Comparison of ENCODE assay signal across 3 cellular contexts in genomic region chr1:248488289-248488688, GRCh38. TPM values are rescaled to one million over a fixed set of nuclear protein-coding genes. Genes with fewer than 3 reads are reported as not detected.
"Had no signal": no experiment of that assay in that cellular context is flagged by ENCODE, and none has a peak within 500 bp of the region (broad histone marks: within the 10 kb centered on the region; RNA-seq: fewer than 3 reads in every experiment).

Gene OR2T5, plus strand, starts transcription at chr1:248488589. Its CDS starts 0 bp downstream, at chr1:248488589.

RNA-seq across cellular contexts. Expression of gene OR2T5, which starts in this region (rescaled TPM):
- polyA plus RNA-seq: stomach, thymus, urinary bladder had no signal
